ENCODE assay signal across 8 cellular contexts in the genomic region with DNA sequence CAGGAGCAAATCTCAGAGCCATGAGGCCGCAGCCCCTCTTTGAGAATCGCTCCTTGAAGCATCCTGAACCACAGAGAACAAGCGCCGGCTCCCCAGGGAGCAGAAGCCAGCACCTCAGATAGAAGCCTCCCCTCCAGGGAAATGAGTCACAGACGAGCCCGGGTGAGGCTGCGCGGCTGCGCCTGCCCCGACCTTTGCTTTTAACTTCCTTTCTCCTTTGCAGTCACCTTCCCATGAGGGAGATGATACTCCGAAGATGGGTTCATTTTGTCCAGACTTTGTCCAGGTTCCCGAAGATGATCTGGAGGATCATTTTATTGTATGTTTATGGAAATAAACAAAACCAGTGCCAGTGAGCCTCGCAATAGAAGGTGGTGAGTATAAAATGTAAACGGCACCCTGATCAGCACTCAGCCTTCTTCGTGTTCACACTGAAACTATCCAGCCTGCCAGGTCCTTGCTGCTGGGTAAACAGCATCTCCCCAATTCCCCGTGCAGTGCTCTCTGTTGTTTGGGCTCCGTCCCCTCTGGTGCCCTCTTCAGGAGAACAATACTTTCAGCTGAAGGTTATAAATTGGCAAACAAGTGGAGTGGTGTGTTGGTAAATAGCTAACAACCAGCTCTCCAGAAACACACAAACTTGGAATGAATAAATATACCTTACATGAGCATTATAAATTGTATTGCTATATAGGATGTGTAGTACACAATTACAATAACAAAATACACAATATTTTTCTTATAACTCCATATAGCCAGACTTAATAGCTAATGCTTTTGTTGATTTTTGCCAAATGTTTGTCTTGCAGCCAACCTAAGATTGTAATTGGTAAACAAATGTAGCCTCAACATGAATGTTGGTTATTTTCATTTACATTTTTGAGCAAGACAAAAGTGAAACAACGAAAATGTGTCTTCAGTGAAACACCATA. TPM values are rescaled to one million over a fixed set of nuclear protein-coding genes. Genes with fewer than 3 reads are reported as not detected.
DNase-seq lines count a peak whose midpoint lies in the region; ATAC-seq, FAIRE-seq and TF ChIP-seq lines count a peak whose summit lies in the region.

No MANE protein-coding gene starts in this region.

- no peak overlapping the region for H3K27ac ChIP-seq in ovary
- no peak overlapping the region for H3K27ac ChIP-seq in sigmoid colon

- H3K9me3 Mint-ChIP-seq in activated naive CD4-positive, alpha-beta T cell treated with anti-CD3 and anti-CD28 coated beads for 36 hours, result no peaks in the 10 kb centered on the region

- peak; percentile 85 for FAIRE-seq in G401.6 (lab: Jason Lieb, UNC)
- FAIRE-seq in RCC 7860 (lab: Jason Lieb, UNC), result peak; percentile 49

- peak overlapping the region; percentile 79 for H3K27ac Mint-ChIP-seq in activated naive CD4-positive, alpha-beta T cell treated with anti-CD3 and anti-CD28 coated beads for 36 hours

- DNase-seq in RCC 7860 (ENCODE audit: low spot score) (peak; percentile 60), globus pallidus (ENCODE audit: low spot score) (peak; percentile 85), ovary (peak in 4 of 5 donors; percentile 28 to 51 (median 39)), sigmoid colon (no peak)
- peak; percentile 76 for DNase-seq in activated naive CD4-positive, alpha-beta T cell treated with anti-CD3 and anti-CD28 coated beads for 36 hours

- peaks cover 38% of the 10 kb centered on the region for H3K4me1 Mint-ChIP-seq in activated naive CD4-positive, alpha-beta T cell treated with anti-CD3 and anti-CD28 coated beads for 36 hours (ENCODE audit: low read depth)

- TF ChIP-seq POLR2A in ovary (IDR thresholded peaks at IDR 0.05), result no peak
- TF ChIP-seq POLR2A in sigmoid colon (IDR thresholded peaks at IDR 0.05), result no peak

- H3K4me3 Mint-ChIP-seq in activated naive CD4-positive, alpha-beta T cell treated with anti-CD3 and anti-CD28 coated beads for 36 hours, result peak overlapping the region; percentile 79

- H3K9me3 ChIP-seq in ovary (no peaks in the 10 kb centered on the region), sigmoid colon (no peaks in the 10 kb centered on the region)

- H3K27me3 ChIP-seq in ovary, result no peaks in the 10 kb centered on the region
- peaks cover 11 to 64% (median 20%) of the 10 kb centered on the region in 3 donors for H3K27me3 ChIP-seq in sigmoid colon

- H3K4me3 ChIP-seq in ovary (peak overlapping the region; percentile 18), sigmoid colon (peak overlapping the region in 2 of 4 donors; percentile 30)

- H3K4me1 ChIP-seq in ovary (ENCODE audit: insufficient read depth), result peaks cover 1% of the 10 kb centered on the region
- H3K4me1 ChIP-seq in sigmoid colon, result peaks cover 0 to 14% (median 10%) of the 10 kb centered on the region in 4 donors

- CTCF ChIA-PET in activated naive CD4-positive, alpha-beta T cell treated with anti-CD3 and anti-CD28 coated beads for 36 hours (lab: Charles Lee), result interaction anchor here (0.8 to 1.9 kb wide), 9 partner anchors 40 to 304 kb away, joined by 3 to 9 read pairs (median 5); no protein-coding TSS in a partner anchor

- intact Hi-C loops in activated naive CD4-positive, alpha-beta T cell treated with anti-CD3 and anti-CD28 coated beads for 36 hours (cut with micrococcal nuclease), result loop anchor here (1.0 kb wide), 2 partner anchors 42 to 297 kb away; a partner anchor contains a TSS
- intact Hi-C loops in ovary (cut with DNase I) (no loop called here), sigmoid colon (cut with DNase I) (loop anchor here (5.0 kb wide), 1 partner anchor 296 kb away; no protein-coding TSS in a partner anchor)

- no peaks in the 10 kb centered on the region for H3K36me3 Mint-ChIP-seq in activated naive CD4-positive, alpha-beta T cell treated with anti-CD3 and anti-CD28 coated beads for 36 hours (ENCODE audit: low read depth)

- TF ChIP-seq EP300 in Ishikawa (IDR thresholded peaks at IDR 0.05; ENCODE audit: borderline replicate concordance), result no peak
- no peak for TF ChIP-seq EP300 in ovary (IDR thresholded peaks at IDR 0.05)
- TF ChIP-seq EP300 in sigmoid colon (IDR thresholded peaks at IDR 0.05), result no peak

- TF ChIP-seq CTCF in ovary (IDR thresholded peaks at IDR 0.05), result peak in 1 of 3 donors; percentile 30
- peak in 1 of 4 experiments; percentile 40 for TF ChIP-seq CTCF in sigmoid colon (IDR thresholded peaks at IDR 0.05)

- TF ChIP-seq RAD21 in Ishikawa (IDR thresholded peaks at IDR 0.05; ENCODE audit: low read depth), result peak; percentile 58

- peaks cover 16% of the 10 kb centered on the region for H3K27me3 Mint-ChIP-seq in activated naive CD4-positive, alpha-beta T cell treated with anti-CD3 and anti-CD28 coated beads for 36 hours (ENCODE audit: low read depth)

- ATAC-seq in GM21786 (IDR thresholded peaks at IDR 0.05; ENCODE audit: unreplicated experiment), result peak; percentile 68

- H3K36me3 ChIP-seq in ovary, result no peaks in the 10 kb centered on the region
- no peaks in the 10 kb centered on the region for H3K36me3 ChIP-seq in sigmoid colon

- WGBS in ovary, 3 donors, result 5 to 7% (median 5%) methylated on average over 18 of the region's 18 CpGs
- 4 to 6% methylated on average over 18 of the region's 18 CpGs for WGBS in sigmoid colon, 2 donors

TF ChIP-seq in Ishikawa, 13 proteins besides CTCF, POLR2A, EP300 and RAD21:
- no peak for TF ChIP-seq TCF12 (IDR thresholded peaks at IDR 0.05; ENCODE audit: low read depth)
- no peak for TF ChIP-seq CREB1 (IDR thresholded peaks at IDR 0.05; ENCODE audit: low read depth)
- no peak for TF ChIP-seq ZBTB7A (IDR thresholded peaks at IDR 0.05; ENCODE audit: low read depth)
- TF ChIP-seq TAF1 (IDR thresholded peaks at IDR 0.05; ENCODE audit: low read depth), result no peak
- no peak for TF ChIP-seq CEBPB (IDR thresholded peaks at IDR 0.05)
- TF ChIP-seq, protein P1, sequence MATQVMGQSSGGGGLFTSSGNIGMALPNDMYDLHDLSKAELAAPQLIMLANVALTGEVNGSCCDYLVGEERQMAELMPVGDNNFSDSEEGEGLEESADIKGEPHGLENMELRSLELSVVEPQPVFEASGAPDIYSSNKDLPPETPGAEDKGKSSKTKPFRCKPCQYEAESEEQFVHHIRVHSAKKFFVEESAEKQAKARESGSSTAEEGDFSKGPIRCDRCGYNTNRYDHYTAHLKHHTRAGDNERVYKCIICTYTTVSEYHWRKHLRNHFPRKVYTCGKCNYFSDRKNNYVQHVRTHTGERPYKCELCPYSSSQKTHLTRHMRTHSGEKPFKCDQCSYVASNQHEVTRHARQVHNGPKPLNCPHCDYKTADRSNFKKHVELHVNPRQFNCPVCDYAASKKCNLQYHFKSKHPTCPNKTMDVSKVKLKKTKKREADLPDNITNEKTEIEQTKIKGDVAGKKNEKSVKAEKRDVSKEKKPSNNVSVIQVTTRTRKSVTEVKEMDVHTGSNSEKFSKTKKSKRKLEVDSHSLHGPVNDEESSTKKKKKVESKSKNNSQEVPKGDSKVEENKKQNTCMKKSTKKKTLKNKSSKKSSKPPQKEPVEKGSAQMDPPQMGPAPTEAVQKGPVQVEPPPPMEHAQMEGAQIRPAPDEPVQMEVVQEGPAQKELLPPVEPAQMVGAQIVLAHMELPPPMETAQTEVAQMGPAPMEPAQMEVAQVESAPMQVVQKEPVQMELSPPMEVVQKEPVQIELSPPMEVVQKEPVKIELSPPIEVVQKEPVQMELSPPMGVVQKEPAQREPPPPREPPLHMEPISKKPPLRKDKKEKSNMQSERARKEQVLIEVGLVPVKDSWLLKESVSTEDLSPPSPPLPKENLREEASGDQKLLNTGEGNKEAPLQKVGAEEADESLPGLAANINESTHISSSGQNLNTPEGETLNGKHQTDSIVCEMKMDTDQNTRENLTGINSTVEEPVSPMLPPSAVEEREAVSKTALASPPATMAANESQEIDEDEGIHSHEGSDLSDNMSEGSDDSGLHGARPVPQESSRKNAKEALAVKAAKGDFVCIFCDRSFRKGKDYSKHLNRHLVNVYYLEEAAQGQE (IDR thresholded peaks at IDR 0.05; ENCODE audit: low read depth), result no peak
- TF ChIP-seq, protein P2, sequence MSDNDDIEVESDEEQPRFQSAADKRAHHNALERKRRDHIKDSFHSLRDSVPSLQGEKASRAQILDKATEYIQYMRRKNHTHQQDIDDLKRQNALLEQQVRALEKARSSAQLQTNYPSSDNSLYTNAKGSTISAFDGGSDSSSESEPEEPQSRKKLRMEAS (IDR thresholded peaks at IDR 0.05), result no peak
- no peak for TF ChIP-seq EGR1 (IDR thresholded peaks at IDR 0.05)
- TF ChIP-seq NFIC (IDR thresholded peaks at IDR 0.05), result no peak
- no peak for TF ChIP-seq YY1 (IDR thresholded peaks at IDR 0.05; ENCODE audit: low read depth)
- TF ChIP-seq TEAD4 (IDR thresholded peaks at IDR 0.05), result no peak
- TF ChIP-seq FOXM1 (IDR thresholded peaks at IDR 0.05; ENCODE audit: borderline replicate concordance, low read depth), result no peak
- TF ChIP-seq, protein P3, sequence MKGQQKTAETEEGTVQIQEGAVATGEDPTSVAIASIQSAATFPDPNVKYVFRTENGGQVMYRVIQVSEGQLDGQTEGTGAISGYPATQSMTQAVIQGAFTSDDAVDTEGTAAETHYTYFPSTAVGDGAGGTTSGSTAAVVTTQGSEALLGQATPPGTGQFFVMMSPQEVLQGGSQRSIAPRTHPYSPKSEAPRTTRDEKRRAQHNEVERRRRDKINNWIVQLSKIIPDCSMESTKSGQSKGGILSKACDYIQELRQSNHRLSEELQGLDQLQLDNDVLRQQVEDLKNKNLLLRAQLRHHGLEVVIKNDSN (IDR thresholded peaks at IDR 0.05), result no peak

RNA-seq across cellular contexts. Expression of a gene that starts 41.4 kb away (rescaled TPM):
- 1 to 10 TPM; 8.3 to 8.6 TPM for total RNA-seq in activated naive CD4-positive, alpha-beta T cell treated with anti-CD3 and anti-CD28 coated beads for 36 hours
- total RNA-seq in ovary (10 to 100 TPM in 6 of 7 donors, 1 to 10 TPM in 1; 7.9 to 18.1 (median 12.7) TPM), sigmoid colon (10 to 100 TPM; 20.8 to 24.7 (median 22.9) TPM)
- polyA plus RNA-seq in ovary (10 to 100 TPM in 1 of 2 donors, 1 to 10 TPM in 1; 7.3 to 21.9 TPM), sigmoid colon (10 to 100 TPM in 1 of 3 donors, 1 to 10 TPM in 2; 4.6 to 18.8 (median 6.0) TPM)

Comparison
In these comparisons a context has a peak if more than half of its experiments do, and no peak if none do; other contexts are left out.
1. intact Hi-C loops: an anchor here in activated naive CD4-positive, alpha-beta T cell treated with anti-CD3 and anti-CD28 coated beads for 36 hours (1.0 kb wide) and sigmoid colon (5.0 kb wide); none called in ovary.